16 cellular contexts compared by ENCODE assay signal in genomic region chr6:131787955-131788712, GRCh38. TPM values are rescaled to one million over a fixed set of nuclear protein-coding genes. Genes with fewer than 3 reads are reported as not detected.
A peak's percentile ranks its signal among the peaks of the same experiment; 100 is the strongest.
DNase-seq lines count a peak whose midpoint lies in the region; ATAC-seq and TF ChIP-seq lines count a peak whose summit lies in the region.
"Had no signal": no experiment of that assay in that cellular context is flagged by ENCODE, and none has a peak within 500 bp of the region (broad histone marks: within the 10 kb centered on the region; RNA-seq: fewer than 3 reads in every experiment).

No MANE protein-coding gene starts in this region.

- ATAC-seq in foreskin keratinocyte: peak; percentile 36
- ATAC-seq: T-cell, upper lobe of right lung had no signal

- H3K9me3 Mint-ChIP-seq in immature natural killer cell: peaks cover 0 to 2% (median 0%) of the 10 kb centered on the region in 6 donors
- H3K9me3 Mint-ChIP-seq: T-cell had no signal

- H3K4me1 ChIP-seq in SJCRH30 (peaks cover 30% of the 10 kb centered on the region), foreskin keratinocyte (no peaks in the 10 kb centered on the region), subcutaneous abdominal adipose tissue (ENCODE audit: control insufficient read depth in 5 of 5, insufficient read depth in 5 of 5, low read length in 5 of 5) (peaks cover 0 to 24% (median 14%) of the 10 kb centered on the region in 5 donors)
- H3K4me1 ChIP-seq: upper lobe of right lung had no signal

- no peaks in the 10 kb centered on the region for H3K27me3 ChIP-seq in SJCRH30
- H3K27me3 ChIP-seq in foreskin keratinocyte: no peaks in the 10 kb centered on the region
- no peaks in the 10 kb centered on the region for H3K27me3 ChIP-seq in subcutaneous abdominal adipose tissue (ENCODE audit: control insufficient read depth in 5 of 5, insufficient read depth in 4 of 5, low read length in 5 of 5)
- H3K27me3 ChIP-seq: upper lobe of right lung had no signal

- H3K4me3 Mint-ChIP-seq in immature natural killer cell: no peak overlapping the region
- H3K4me3 Mint-ChIP-seq: T-cell had no signal

- peaks cover 0 to 6% of the 10 kb centered on the region in 2 donors for H3K4me1 Mint-ChIP-seq in immature natural killer cell

- H3K27ac ChIP-seq in SJCRH30 (peak overlapping the region; percentile 48), foreskin keratinocyte (no peak overlapping the region), subcutaneous abdominal adipose tissue (ENCODE audit: low read depth, low read length) (peak overlapping the region; percentile 76)
- H3K27ac ChIP-seq: upper lobe of right lung had no signal

- H3K27me3 Mint-ChIP-seq in immature natural killer cell (ENCODE audit: low read depth in 3 of 3): peaks cover 4 to 8% (median 4%) of the 10 kb centered on the region in 3 donors

- no peaks in the 10 kb centered on the region for H3K9me3 ChIP-seq in SJCRH30 (replicated peaks)
- H3K9me3 ChIP-seq in subcutaneous abdominal adipose tissue (ENCODE audit: control insufficient read depth in 5 of 5, low read length in 5 of 5): no peaks in the 10 kb centered on the region
- H3K9me3 ChIP-seq: upper lobe of right lung had no signal

- H3K36me3 ChIP-seq in SJCRH30: no peaks in the 10 kb centered on the region
- no peaks in the 10 kb centered on the region for H3K36me3 ChIP-seq in subcutaneous abdominal adipose tissue (ENCODE audit: control insufficient read depth in 5 of 5, insufficient read depth in 5 of 5, low read length in 5 of 5)
- H3K36me3 ChIP-seq: upper lobe of right lung had no signal

- no peak overlapping the region for H3K27ac Mint-ChIP-seq in immature natural killer cell
- H3K27ac Mint-ChIP-seq: T-cell had no signal

- no peaks in the 10 kb centered on the region for H3K36me3 Mint-ChIP-seq in immature natural killer cell
- H3K36me3 Mint-ChIP-seq: T-cell had no signal

- H3K9ac ChIP-seq in subcutaneous abdominal adipose tissue (ENCODE audit: low read length in 5 of 5): peak overlapping the region in 2 of 5 donors; percentile 28 to 39

- H3K4me3 ChIP-seq in SJCRH30 (no peak overlapping the region), subcutaneous abdominal adipose tissue (ENCODE audit: low read depth in 1 of 5, low read length in 5 of 5) (peak overlapping the region in 3 of 5 donors; percentile 8 to 30 (median 22))
- H3K4me3 ChIP-seq: upper lobe of right lung had no signal

- DNase-seq in DMS153 (lab: John Stamatoyannopoulos, UW) (peak; percentile 39), DMS153 treated with DMSO at 0.1 percent for 48 hours (lab: John Stamatoyannopoulos, UW; ENCODE audit: unreplicated experiment) (no peak), SJCRH30 (peak; percentile 89 to 92), foreskin keratinocyte (no peak), HUDEP-2 (lab: John Stamatoyannopoulos, UW; ENCODE audit: unreplicated experiment in 76 of 76) (no peak), immature natural killer cell (no peak)
- DNase-seq in stimulated activated CD4-positive, alpha-beta T cell treated with anti-CD3 and anti-CD28 coated beads, Interleukin-4, amount 100 ng/mL, for 1 hour: no peak
- DNase-seq: GF-D8, H7, KG1, kidney, NCI-H510A treated with DMSO at 0.1 percent for 48 hours, occipital lobe, T-cell, upper lobe of right lung had no signal

- TF ChIP-seq CTCF in foreskin keratinocyte (conservative IDR thresholded peaks at IDR 0.05): no peak

RNA-seq across cellular contexts. Expression of gene ENPP1, which starts 19.7 kb away (rescaled TPM):
- total RNA-seq in SJCRH30 (2014; rRNA removed; shearing (Covaris generic)): 30.4 and 34.0 TPM in 2 replicates
- 1.3 and 1.6 TPM in 2 replicates for total RNA-seq in foreskin keratinocyte
- 0.32 and 0.40 TPM in 2 replicates for polyA plus RNA-seq in foreskin keratinocyte
- polyA plus RNA-seq in immature natural killer cell: 1 to 10 TPM in 2 of 3 donors, under 1 TPM in 1; 0.29 to 2.5 (median 1.3) TPM

Comparison
In these comparisons a context has a peak if more than half of its experiments do, and no peak if none do; other contexts are left out.
1. DNase-seq: peak in DMS153 (single experiment) and SJCRH30 (2 of 2); none in DMS153 treated with DMSO at 0.1 percent for 48 hours (single experiment), foreskin keratinocyte (0 of 2), HUDEP-2 (0 of 76), immature natural killer cell (0 of 3) and stimulated activated CD4-positive, alpha-beta T cell treated with anti-CD3 and anti-CD28 coated beads, Interleukin-4, amount 100 ng/mL, for 1 hour (single experiment).
2. RNA of gene ENPP1, which starts 19.7 kb away (total RNA-seq): 30.4 to 34.0 TPM in SJCRH30; 1.3 to 1.6 TPM in foreskin keratinocyte; every median in the first group is over 10 times any median in the second.